8 cellular contexts compared by ENCODE assay signal in the genomic region with DNA sequence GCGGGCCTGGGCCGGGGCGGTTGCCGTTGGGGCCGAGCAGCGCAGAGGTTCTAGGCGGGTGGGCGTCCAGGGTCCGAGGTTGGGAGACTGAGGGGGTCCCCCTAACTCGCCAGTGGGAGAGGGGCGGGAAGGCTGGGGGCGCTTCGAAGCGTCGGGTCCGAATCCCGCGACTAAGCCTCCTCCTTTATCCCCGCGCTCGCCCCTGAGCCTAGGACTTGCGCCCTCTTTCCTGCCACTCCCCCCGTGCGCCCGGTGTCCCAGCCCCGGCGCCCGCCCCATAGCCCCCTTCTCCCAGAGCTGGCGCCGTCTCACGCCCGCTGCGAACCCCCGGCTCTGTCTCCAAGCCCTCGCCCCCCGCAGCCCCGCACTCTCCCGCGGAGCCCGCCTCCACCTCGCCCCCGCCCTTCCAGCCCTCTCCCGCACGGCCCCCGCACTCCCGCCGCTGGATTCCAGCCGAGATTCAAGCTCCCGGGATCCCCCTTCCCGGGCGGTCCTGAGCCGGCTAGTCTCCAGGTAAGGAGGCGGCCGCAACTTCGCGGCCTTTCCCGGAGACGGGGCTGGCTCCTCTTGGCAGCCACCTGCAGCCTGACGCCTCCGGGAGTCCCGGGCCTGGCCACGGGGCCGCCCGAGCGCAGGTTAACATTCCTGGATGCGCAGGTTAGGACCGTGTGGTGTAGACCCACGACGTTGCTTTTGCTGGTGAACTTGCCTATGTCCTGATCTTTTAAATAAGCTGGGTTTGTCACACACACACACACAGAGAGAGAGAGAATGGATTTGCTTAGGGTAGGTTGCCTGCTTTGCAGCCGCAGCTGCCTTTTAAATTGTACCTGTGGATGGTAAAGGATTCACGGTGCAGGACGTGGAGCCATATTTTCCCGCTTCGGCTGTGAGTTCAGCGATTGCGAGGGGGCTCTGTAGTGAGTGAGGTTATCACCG. TPM values are rescaled to one million over a fixed set of nuclear protein-coding genes. Genes with fewer than 3 reads are reported as not detected.
DNase-seq lines count a peak whose midpoint lies in the region; ATAC-seq, FAIRE-seq and TF ChIP-seq lines count a peak whose summit lies in the region.

No MANE protein-coding gene starts in this region.

- no peak for TF ChIP-seq POLR2A in breast epithelium (IDR thresholded peaks at IDR 0.05)

- ATAC-seq in HG03521 (IDR thresholded peaks at IDR 0.05; ENCODE audit: unreplicated experiment) = no peak

- no peaks in the 10 kb centered on the region for H3K9me3 ChIP-seq in breast epithelium
- no peaks in the 10 kb centered on the region for H3K9me3 ChIP-seq in kidney (ENCODE audit: control insufficient read depth in 1 of 2, low read length in 2 of 2)

- intact Hi-C loops in breast epithelium (cut with DNase I; ENCODE audit: low total_unique reads) (no loop called here), kidney (cut with DNase I) (no loop called here)

- TF ChIP-seq CTCF in HFF-Myc (IDR thresholded peaks at IDR 0.05; ENCODE audit: low read depth, low read length, missing control alignments) = no peak
- no peak for TF ChIP-seq CTCF in breast epithelium (IDR thresholded peaks at IDR 0.05)
- no peak for TF ChIP-seq CTCF in kidney (IDR thresholded peaks at IDR 0.05; ENCODE audit: borderline replicate concordance, extremely low read depth, insufficient read depth)

- no peaks in the 10 kb centered on the region for H3K36me3 ChIP-seq in breast epithelium
- no peaks in the 10 kb centered on the region for H3K36me3 ChIP-seq in kidney (ENCODE audit: control insufficient read depth in 1 of 2, insufficient read depth in 2 of 2, low read length in 2 of 2)

- H3K27ac ChIP-seq in breast epithelium = peak overlapping the region; percentile 91 to 95
- H3K27ac ChIP-seq in kidney (ENCODE audit: low read depth in 2 of 2, low read length in 2 of 2) = peak overlapping the region; percentile 15 to 45

- H3K4me3 ChIP-seq in HFF-Myc (replicated peaks; ENCODE audit: low read depth, low read length) = peak overlapping the region; percentile 64
- H3K4me3 ChIP-seq in breast epithelium = peak overlapping the region; percentile 70 to 89 (median 86)
- peak overlapping the region; percentile 62 to 66 for H3K4me3 ChIP-seq in kidney (ENCODE audit: low read length in 2 of 2)

- H3K4me1 ChIP-seq in breast epithelium = no peaks in the 10 kb centered on the region
- peaks cover 3 to 17% of the 10 kb centered on the region in 2 donors for H3K4me1 ChIP-seq in kidney (ENCODE audit: control insufficient read depth in 1 of 2, insufficient read depth in 1 of 2, low read depth in 1 of 2, low read length in 2 of 2)

- no peaks in the 10 kb centered on the region for H3K27me3 ChIP-seq in breast epithelium

- peak overlapping the region; percentile 38 to 72 for H3K9ac ChIP-seq in kidney (ENCODE audit: low read length in 2 of 2)

- DNase-seq in Daoy (ENCODE audit: low read depth) (peak; percentile 29), HFF-Myc (ENCODE audit: extremely low read depth, low read depth) (no peak), RPMI8226 (peak; percentile 46), breast epithelium (ENCODE audit: low spot score in 2 of 2) (peak; percentile 24 to 67), kidney (peak; percentile 88)
- peak; percentile 19 for DNase-seq in stimulated activated CD4-positive, alpha-beta T cell treated with anti-CD3 and anti-CD28 coated beads, Interleukin-4, amount 100 ng/mL, for 24 hours
- DNase-seq in effector CD4-positive, alpha-beta T cell = no peak

- FAIRE-seq in kidney (lab: Jason Lieb, UNC) = no peak

RNA-seq across cellular contexts. Expression of gene PXYLP1, which starts 0.6 kb away (rescaled TPM):
- total RNA-seq in Daoy (2014; rRNA removed; shearing (Covaris generic)) = 8.6 TPM in 2 replicates
- total RNA-seq in breast epithelium (10 to 100 TPM; 10.7 to 20.8 (median 19.0) TPM), kidney (11.9 TPM)
- polyA plus RNA-seq in kidney (ENCODE audit: insufficient read depth, low read depth, low replicate concordance) = 5.4 TPM

Comparison
In these comparisons a context has a peak if more than half of its experiments do, and no peak if none do; other contexts are left out.
1. DNase-seq: peak in Daoy (single experiment), RPMI8226 (single experiment), breast epithelium (2 of 2), kidney (single experiment) and stimulated activated CD4-positive, alpha-beta T cell treated with anti-CD3 and anti-CD28 coated beads, Interleukin-4, amount 100 ng/mL, for 24 hours (single experiment); none in HFF-Myc (single experiment) and effector CD4-positive, alpha-beta T cell (single experiment).
2. Peak in every context shown above with its lines, with median percentiles within 50 percentile points of each other: H3K4me3 ChIP-seq.